ENCODE assay signal across 15 cellular contexts in genomic region chr22:24494535-24495364, GRCh38. TPM values are rescaled to one million over a fixed set of nuclear protein-coding genes. Genes with fewer than 3 reads are reported as not detected.
DNase-seq lines count a peak whose midpoint lies in the region; ATAC-seq, FAIRE-seq and TF ChIP-seq lines count a peak whose summit lies in the region.
"Had no signal": no experiment of that assay in that cellular context is flagged by ENCODE, and none has a peak within 500 bp of the region (broad histone marks: within the 10 kb centered on the region; RNA-seq: fewer than 3 reads in every experiment).

TSS of gene UPB1 (plus strand) at chr22:24495332. CDS start at chr22:24495404, 72 bp downstream.

- H3K36me3 Mint-ChIP-seq in activated naive CD4-positive, alpha-beta T cell treated with anti-CD3 and anti-CD28 coated beads, Interleukin-2, amount 10 ng/mL, durations not matched to agents 7 days and 5 days, result no peaks in the 10 kb centered on the region
- H3K36me3 Mint-ChIP-seq: activated naive CD4-positive, alpha-beta T cell treated with anti-CD3 and anti-CD28 coated beads, Interleukin-2, amount 50 U/mL, for 24 hours; natural killer cell had no signal

- FAIRE-seq in pancreas (lab: Jason Lieb, UNC), result no peak

- CTCF ChIA-PET in activated naive CD4-positive, alpha-beta T cell treated with anti-CD3 and anti-CD28 coated beads, Interleukin-2, amount 10 ng/mL, durations not matched to agents 7 days and 5 days (lab: Charles Lee), result no interaction called here

- H3K4me3 Mint-ChIP-seq in activated naive CD4-positive, alpha-beta T cell treated with anti-CD3 and anti-CD28 coated beads, Interleukin-2, amount 10 ng/mL, durations not matched to agents 7 days and 5 days, result no peak within 1 kb of the TSS
- H3K4me3 Mint-ChIP-seq: activated CD8-positive, alpha-beta T cell treated with anti-CD3 and anti-CD28 coated beads for 36 hours; activated naive CD4-positive, alpha-beta T cell treated with anti-CD3 and anti-CD28 coated beads, Interleukin-2, amount 50 U/mL, for 24 hours; natural killer cell had no signal

- H3K9me3 ChIP-seq in pancreas, result no peaks in the 10 kb centered on the region

- no peak for DNase-seq in AG10803 (ENCODE audit: low read depth)
- no peak for DNase-seq in astrocyte of the spinal cord (ENCODE audit: low read depth, low spot score)
- DNase-seq in pancreas, result peak in 1 of 6 donors; percentile 73
- no peak for DNase-seq in Kasumi-1 (lab: John Stamatoyannopoulos, UW)
- no peak for DNase-seq in activated naive CD4-positive, alpha-beta T cell treated with anti-CD3 and anti-CD28 coated beads, Interleukin-2, amount 10 ng/mL, durations not matched to agents 7 days and 5 days
- no peak for DNase-seq in DMS153 treated with DMSO at 0.1 percent for 48 hours (lab: John Stamatoyannopoulos, UW; ENCODE audit: unreplicated experiment)
- DNase-seq in kidney glomerular epithelial cell (lab: John Stamatoyannopoulos, UW), result no peak
- DNase-seq: activated CD8-positive, alpha-beta T cell treated with anti-CD3 and anti-CD28 coated beads for 36 hours; natural killer cell; NCI-H1694 treated with DMSO at 0.1 percent for 48 hours; stimulated activated CD4-positive, alpha-beta T cell treated with anti-CD3 and anti-CD28 coated beads, Interleukin-2, amount 100 ng/mL, for 24 hours; stimulated activated naive CD4-positive, alpha-beta T cell treated with Interleukin-2 at 50 U/mL for 16 hours; T-helper 1 cell had no signal

- H3K9me3 Mint-ChIP-seq in activated naive CD4-positive, alpha-beta T cell treated with anti-CD3 and anti-CD28 coated beads, Interleukin-2, amount 10 ng/mL, durations not matched to agents 7 days and 5 days, result no peaks in the 10 kb centered on the region
- H3K9me3 Mint-ChIP-seq: activated CD8-positive, alpha-beta T cell treated with anti-CD3 and anti-CD28 coated beads for 36 hours; activated naive CD4-positive, alpha-beta T cell treated with anti-CD3 and anti-CD28 coated beads, Interleukin-2, amount 50 U/mL, for 24 hours; natural killer cell had no signal

- H3K27ac Mint-ChIP-seq in activated naive CD4-positive, alpha-beta T cell treated with anti-CD3 and anti-CD28 coated beads, Interleukin-2, amount 10 ng/mL, durations not matched to agents 7 days and 5 days, result no peak within 1 kb of the TSS
- H3K27ac Mint-ChIP-seq: activated CD8-positive, alpha-beta T cell treated with anti-CD3 and anti-CD28 coated beads for 36 hours; activated naive CD4-positive, alpha-beta T cell treated with anti-CD3 and anti-CD28 coated beads, Interleukin-2, amount 50 U/mL, for 24 hours; natural killer cell had no signal

- WGBS in pancreas, 2 donors, result 28 to 31% methylated on average over 71 to 76 of the region's 76 CpGs

- peaks cover 0 to 3% (median 0%) of the 10 kb centered on the region in 4 donors for H3K27me3 ChIP-seq in pancreas

- no peak for TF ChIP-seq CTCF in AG10803 (conservative IDR thresholded peaks at IDR 0.05; ENCODE audit: low read length)
- no peak for TF ChIP-seq CTCF in astrocyte of the spinal cord (IDR thresholded peaks at IDR 0.05; ENCODE audit: low read depth, low read length)
- no peak for TF ChIP-seq CTCF in pancreas (IDR thresholded peaks at IDR 0.05)

- H3K27ac ChIP-seq in pancreas, result no peak within 1 kb of the TSS

- peaks cover 0 to 4% (median 0%) of the 10 kb centered on the region in 3 donors for H3K4me1 ChIP-seq in pancreas

- intact Hi-C loops in pancreas (cut with DNase I), result no loop called here

- peaks cover 12% of the 10 kb centered on the region for H3K4me1 Mint-ChIP-seq in activated naive CD4-positive, alpha-beta T cell treated with anti-CD3 and anti-CD28 coated beads, Interleukin-2, amount 10 ng/mL, durations not matched to agents 7 days and 5 days

- no peaks in the 10 kb centered on the region for H3K36me3 ChIP-seq in pancreas

- ATAC-seq in pancreas, result peak in 3 of 4 donors; percentile 43 to 58 (median 44)
- ATAC-seq: activated CD8-positive, alpha-beta T cell treated with anti-CD3 and anti-CD28 coated beads for 36 hours; natural killer cell had no signal

- H3K27me3 Mint-ChIP-seq in activated naive CD4-positive, alpha-beta T cell treated with anti-CD3 and anti-CD28 coated beads, Interleukin-2, amount 10 ng/mL, durations not matched to agents 7 days and 5 days, result peaks cover 83% of the 10 kb centered on the region

- in situ Hi-C loops in astrocyte of the spinal cord (cut with HindIII; ENCODE audit: low sequenced_read_pairs), result no loop called here

- H3K4me3 ChIP-seq in AG10803 (ENCODE audit: low read length) (peak within 1 kb of the TSS; percentile 26), astrocyte of the spinal cord (ENCODE audit: low read depth, low read length) (peak within 1 kb of the TSS; percentile 0), iPS-11a (ENCODE audit: low read depth, low read length) (peak within 1 kb of the TSS; percentile 4), pancreas (peak within 1 kb of the TSS in 1 of 4 donors; percentile 38)

RNA-seq across cellular contexts. Expression of gene UPB1, which starts in this region (rescaled TPM):
- total RNA-seq in pancreas, result under 1 TPM; 0.08 to 0.32 (median 0.21) TPM
- 1 to 10 TPM in 1 of 2 donors, under 1 TPM in 1; 0.30 to 2.3 TPM for polyA plus RNA-seq in pancreas
